In genomic region chr3:17558565-17558964, GRCh38 we compare ENCODE assay signal across 3 cellular contexts.
TF ChIP-seq lines count a peak whose summit lies in the region.

No MANE protein-coding gene starts in this region.

TF ChIP-seq in HEK293, 187 proteins besides CTCF, POLR2A, EP300 and RAD21:
- no peak for TF ChIP-seq ZNF311 (tag by site-specific recombination; IDR thresholded peaks at IDR 0.05; ENCODE audit: borderline replicate concordance)
- peak; percentile 74 for TF ChIP-seq SCRT2 (tag by site-specific recombination; IDR thresholded peaks at IDR 0.05)

TF ChIP-seq in GM12878, 131 proteins besides CTCF, POLR2A, EP300 and RAD21:
- TF ChIP-seq TCF3 (IDR thresholded peaks at IDR 0.05; ENCODE audit: borderline replicate concordance, insufficient read depth, low read depth, low read length), result no peak
- peak; percentile 60; the same call in 1 of the 2 replicates for TF ChIP-seq ZBTB40 (IDR thresholded peaks at IDR 0.05; ENCODE audit: borderline replicate concordance)

TF ChIP-seq in K562, 482 proteins besides CTCF, POLR2A, EP300 and RAD21:
- TF ChIP-seq ZBTB40 (IDR thresholded peaks at IDR 0.05) (peak; percentile 82), ZBTB40 (CRISPR knock-in tag; IDR thresholded peaks at IDR 0.05) (peak; percentile 50; the same call in 1 of the 2 replicates), BHLHE40 (IDR thresholded peaks at IDR 0.05; ENCODE audit: low read length) (no peak), CBFA2T3 (IDR thresholded peaks at IDR 0.05) (no peak), MECOM (CRISPR knock-in tag; IDR thresholded peaks at IDR 0.05) (no peak), HDGF (IDR thresholded peaks at IDR 0.05) (no peak), JUN (IDR thresholded peaks at IDR 0.05; ENCODE audit: borderline replicate concordance, low read depth, low read length) (no peak), JUN (CRISPR knock-in tag; IDR thresholded peaks at IDR 0.05; ENCODE audit: borderline replicate concordance) (no peak), LARP7 (IDR thresholded peaks at IDR 0.05) (no peak)
